ENCODE assay signal across 25 cellular contexts in genomic region chr2:31765078-31765835, GRCh38.
DNase-seq lines count a peak whose midpoint lies in the region; ATAC-seq, FAIRE-seq and TF ChIP-seq lines count a peak whose summit lies in the region.
"Had no signal": no experiment of that assay in that cellular context is flagged by ENCODE, and none has a peak within 500 bp of the region (broad histone marks: within the 10 kb centered on the region; RNA-seq: fewer than 3 reads in every experiment).

No MANE protein-coding gene starts in this region.

- no peak overlapping the region for H2AFZ ChIP-seq in HepG2 (ENCODE audit: low read length)

- POLR2A ChIA-PET in HepG2 (lab: Yijun Ruan, JAX), result no interaction called here

- 2% methylated on average over 2 of the region's 2 CpGs for WGBS in HepG2 (ENCODE audit: low lambda C conversion rate)
- 56% methylated on average over 2 of the region's 2 CpGs for WGBS in right lobe of liver (ENCODE audit: insufficient coverage, low coverage, low lambda C conversion rate, missing lambda C conversion rate)
- WGBS in prostate gland, result 23% methylated on average over 2 of the region's 2 CpGs

- CTCF ChIA-PET in HepG2 (lab: Yijun Ruan, JAX; ENCODE audit: low intra/inter-chr PET ratio, low total read pairs), result no interaction called here

- TF ChIP-seq EP300 in HepG2 (IDR thresholded peaks at IDR 0.05; ENCODE audit: low read depth in 2 of 2, low read length in 2 of 2) (no peak), HepG2 (CRISPR knock-in tag; IDR thresholded peaks at IDR 0.05; ENCODE audit: borderline replicate concordance) (no peak)

- BruUV-seq in HepG2 (replicated peaks; lab: Mats Ljungman, UMichigan), result no TSS peak

- no peak overlapping the region for H3K9ac ChIP-seq in HepG2 (ENCODE audit: insufficient read depth, low read depth, low read length)
- no peak overlapping the region for H3K9ac ChIP-seq in kidney (ENCODE audit: low read length in 2 of 2)
- H3K9ac ChIP-seq: SK-N-SH had no signal

- H3K4me3 ChIP-seq in HepG2 (replicated peaks in 1 of 3; ENCODE audit: insufficient read depth in 1 of 3, low read depth in 2 of 3, low read length in 3 of 3) (no peak overlapping the region), right lobe of liver (no peak overlapping the region), prostate gland (no peak overlapping the region), uterus (no peak overlapping the region), H7 (ENCODE audit: insufficient read depth, low read depth, low read length) (no peak overlapping the region), kidney (ENCODE audit: low read length in 2 of 2) (no peak overlapping the region)
- H3K4me3 ChIP-seq: K562 had no signal

- FAIRE-seq in HepG2 (lab: Jason Lieb, UNC), result no peak
- FAIRE-seq in kidney (lab: Jason Lieb, UNC), result no peak
- FAIRE-seq: G401.6, GM18507, K562 had no signal

- no peaks in the 10 kb centered on the region for H4K20me1 ChIP-seq in HepG2 (ENCODE audit: insufficient read depth, low read length)

- H3K36me3 ChIP-seq in HepG2 (replicated peaks in 1 of 2; ENCODE audit: control insufficient read depth in 1 of 2, insufficient read depth in 2 of 2, low read length in 2 of 2), result no peaks in the 10 kb centered on the region
- H3K36me3 ChIP-seq in right lobe of liver, result no peaks in the 10 kb centered on the region
- no peaks in the 10 kb centered on the region for H3K36me3 ChIP-seq in prostate gland
- no peaks in the 10 kb centered on the region for H3K36me3 ChIP-seq in uterus
- no peaks in the 10 kb centered on the region for H3K36me3 ChIP-seq in H7 (replicated peaks; ENCODE audit: control insufficient read depth, insufficient read depth, low read length)
- no peaks in the 10 kb centered on the region for H3K36me3 ChIP-seq in kidney (ENCODE audit: control insufficient read depth in 1 of 2, insufficient read depth in 2 of 2, low read length in 2 of 2)

- no peak for ATAC-seq in HepG2
- no peak for ATAC-seq in right lobe of liver
- no peak for ATAC-seq in foreskin keratinocyte
- ATAC-seq: CD8-positive, alpha-beta T cell; K562 had no signal

- TF ChIP-seq CTCF in HepG2 (CRISPR knock-in tag; IDR thresholded peaks at IDR 0.05), result no peak
- TF ChIP-seq CTCF in right lobe of liver (IDR thresholded peaks at IDR 0.05), result no peak
- TF ChIP-seq CTCF in foreskin keratinocyte (conservative IDR thresholded peaks at IDR 0.05), result no peak
- TF ChIP-seq CTCF in prostate gland (IDR thresholded peaks at IDR 0.05), result no peak
- no peak for TF ChIP-seq CTCF in uterus (IDR thresholded peaks at IDR 0.05)
- TF ChIP-seq CTCF in kidney (IDR thresholded peaks at IDR 0.05; ENCODE audit: borderline replicate concordance, extremely low read depth, insufficient read depth), result no peak

- no peaks in the 10 kb centered on the region for H3K79me2 ChIP-seq in HepG2 (ENCODE audit: insufficient read depth, low read length)

- DNase-seq in HepG2 (ENCODE audit: low spot score), result no peak
- DNase-seq in right lobe of liver, result no peak
- peak; percentile 40 to 65 for DNase-seq in foreskin keratinocyte
- no peak for DNase-seq in prostate gland (ENCODE audit: low spot score)
- no peak for DNase-seq in NCI-H345 (lab: John Stamatoyannopoulos, UW)
- DNase-seq in uterus, result no peak
- no peak for DNase-seq in H7
- DNase-seq in kidney, result no peak
- DNase-seq: 8988T; AML-193; C1 segment of cervical spinal cord; CD8-positive, alpha-beta T cell; NCI-H1105; NCI-H146; NCI-H2029; NCI-H2227 treated with DMSO at 0.1 percent for 48 hours; NCI-H510A treated with DMSO at 0.1 percent for 48 hours; NCI-H774; NK-92 treated with Interleukin-12 subunit alpha and Interleukin-12 subunit beta, amount 100 ng/mL, for 24 hours; SIG-M5; SK-N-SH had no signal

- intact Hi-C loops in HepG2 (cut with micrococcal nuclease; ENCODE audit: unreplicated experiment) (no loop called here), right lobe of liver (cut with DNase I) (no loop called here), prostate gland (cut with DNase I) (loop anchor here (5.0 kb wide), 1 partner anchor 47 kb away; no protein-coding TSS in a partner anchor), uterus (cut with DNase I; ENCODE audit: low total_unique reads) (no loop called here), kidney (cut with DNase I) (no loop called here)

- no peaks in the 10 kb centered on the region for H3K4me1 ChIP-seq in HepG2 (ENCODE audit: insufficient read depth, low read length)
- H3K4me1 ChIP-seq in right lobe of liver, result no peaks in the 10 kb centered on the region
- H3K4me1 ChIP-seq in foreskin keratinocyte, result no peaks in the 10 kb centered on the region
- no peaks in the 10 kb centered on the region for H3K4me1 ChIP-seq in prostate gland (replicated peaks)
- H3K4me1 ChIP-seq in uterus, result no peaks in the 10 kb centered on the region
- no peaks in the 10 kb centered on the region for H3K4me1 ChIP-seq in kidney (ENCODE audit: control insufficient read depth in 1 of 2, insufficient read depth in 1 of 2, low read depth in 1 of 2, low read length in 2 of 2)

- no peak for TF ChIP-seq RAD21 in HepG2 (CRISPR knock-in tag; IDR thresholded peaks at IDR 0.05)

- no peaks in the 10 kb centered on the region; a peak in 1 of 5 replicates for H3K27me3 ChIP-seq in HepG2 (ENCODE audit: control insufficient read depth in 1 of 2, insufficient read depth in 2 of 2, low read length in 2 of 2)
- no peaks in the 10 kb centered on the region for H3K27me3 ChIP-seq in right lobe of liver
- H3K27me3 ChIP-seq in foreskin keratinocyte, result peaks cover 4% of the 10 kb centered on the region
- no peaks in the 10 kb centered on the region for H3K27me3 ChIP-seq in prostate gland (replicated peaks; ENCODE audit: insufficient read depth)
- no peaks in the 10 kb centered on the region for H3K27me3 ChIP-seq in uterus
- H3K27me3 ChIP-seq in H7 (ENCODE audit: control insufficient read depth, insufficient read depth, low read length), result no peaks in the 10 kb centered on the region

- TF ChIP-seq POLR2A in HepG2 (IDR thresholded peaks at IDR 0.05; ENCODE audit: insufficient read depth in 1 of 2, low read depth in 2 of 2, low read length in 2 of 2) (no peak), right lobe of liver (IDR thresholded peaks at IDR 0.05) (no peak), prostate gland (IDR thresholded peaks at IDR 0.05) (no peak), uterus (IDR thresholded peaks at IDR 0.05) (no peak)

- H3K4me2 ChIP-seq in HepG2 (ENCODE audit: low read depth, low read length), result no peak overlapping the region
- H3K4me2 ChIP-seq: SK-N-SH had no signal

- H3K9me3 ChIP-seq in HepG2 (ENCODE audit: low read length), result no peaks in the 10 kb centered on the region
- no peaks in the 10 kb centered on the region for H3K9me3 ChIP-seq in right lobe of liver
- no peaks in the 10 kb centered on the region for H3K9me3 ChIP-seq in prostate gland
- H3K9me3 ChIP-seq in uterus, result no peaks in the 10 kb centered on the region
- H3K9me3 ChIP-seq in kidney (ENCODE audit: control insufficient read depth in 1 of 2, low read length in 2 of 2), result no peaks in the 10 kb centered on the region
- H3K9me3 ChIP-seq: SK-N-SH had no signal

- H3K27ac ChIP-seq in HepG2 (ENCODE audit: extremely low read length, insufficient read depth, low read length), result no peak overlapping the region
- H3K27ac ChIP-seq in right lobe of liver, result no peak overlapping the region
- H3K27ac ChIP-seq in foreskin keratinocyte, result no peak overlapping the region
- peak overlapping the region; percentile 65 to 77 for H3K27ac ChIP-seq in prostate gland
- H3K27ac ChIP-seq in uterus, result no peak overlapping the region
- H3K27ac ChIP-seq in kidney (ENCODE audit: low read depth in 2 of 2, low read length in 2 of 2), result no peak overlapping the region
- H3K27ac ChIP-seq: RWPE1 had no signal

- in situ Hi-C loops in HepG2 (cut with HindIII; ENCODE audit: extremely low pct_ligation_motif_present, low pct_unique_long_range_greater_than_20kb), result no loop called here

TF ChIP-seq in HepG2, 621 proteins besides CTCF, POLR2A, EP300 and RAD21 (continues in another document):
- TF ChIP-seq ATM (IDR thresholded peaks at IDR 0.05; ENCODE audit: borderline replicate concordance), result no peak
- TF ChIP-seq RARA (CRISPR knock-in tag; IDR thresholded peaks at IDR 0.05), result no peak
- TF ChIP-seq KDM6A (CRISPR knock-in tag; IDR thresholded peaks at IDR 0.05; ENCODE audit: low read depth), result no peak
- no peak for TF ChIP-seq ZNF770 (CRISPR knock-in tag; IDR thresholded peaks at IDR 0.05)
- TF ChIP-seq CEBPB (IDR thresholded peaks at IDR 0.05; ENCODE audit: borderline replicate concordance, low read depth, low read length), result 0 out of 2 replicates have a peak, but pooled peaks have one; percentile 4

Comparison
In these comparisons a context has a peak if more than half of its experiments do, and no peak if none do; other contexts are left out.
1. DNase-seq: peak in foreskin keratinocyte (2 of 2); none in HepG2 (single experiment), right lobe of liver (0 of 3), prostate gland (single experiment), NCI-H345 (single experiment), uterus (0 of 2), H7 (single experiment) and kidney (single experiment).
2. H3K27ac ChIP-seq: peak in prostate gland (2 of 2); none in HepG2 (single experiment), right lobe of liver (0 of 3), foreskin keratinocyte (single experiment), uterus (0 of 2) and kidney (0 of 2).